14 cellular contexts compared by ENCODE assay signal in the genomic region with DNA sequence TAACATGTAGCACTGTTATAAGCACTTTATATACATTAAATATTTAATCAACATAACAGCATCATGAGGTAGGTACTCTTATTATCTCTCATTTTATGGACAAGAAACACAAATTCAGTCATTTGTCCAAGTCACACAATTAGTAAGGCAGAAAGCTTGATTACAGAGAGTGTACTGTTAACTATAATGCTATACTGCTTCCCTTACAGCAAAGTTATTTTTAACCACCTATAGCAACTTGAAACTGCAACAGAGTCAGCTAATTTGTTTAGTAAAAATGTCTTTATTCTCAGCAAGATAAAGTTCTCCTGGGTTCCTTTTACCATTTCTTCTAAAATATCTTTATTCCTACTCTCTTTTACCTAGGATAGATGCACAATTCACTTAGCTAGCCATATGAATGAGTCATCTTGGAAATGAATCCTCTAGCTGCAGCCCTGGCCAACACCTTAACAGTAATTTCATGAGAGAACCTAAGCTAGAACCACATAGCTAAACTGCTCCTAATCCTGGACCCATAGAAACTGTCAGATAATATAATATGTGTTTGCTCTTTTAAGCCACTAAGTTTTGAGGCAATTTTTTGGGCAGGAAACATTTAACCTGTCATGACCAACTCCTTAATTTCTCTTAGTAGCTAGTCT.
DNase-seq lines count a peak whose midpoint lies in the region; ATAC-seq and TF ChIP-seq lines count a peak whose summit lies in the region.
"Had no signal": no experiment of that assay in that cellular context is flagged by ENCODE, and none has a peak within 500 bp of the region (broad histone marks: within the 10 kb centered on the region; RNA-seq: fewer than 3 reads in every experiment).

No MANE protein-coding gene starts in this region.

- no peaks in the 10 kb centered on the region for H3K9me3 ChIP-seq in RWPE2 (ENCODE audit: severe bottlenecking)
- H3K9me3 ChIP-seq: testis had no signal

- peaks cover 8% of the 10 kb centered on the region for H3K36me3 ChIP-seq in RWPE2 (ENCODE audit: low read depth)

- intact Hi-C loops in sciatic nerve (cut with DNase I): no loop called here

- H3K27me3 ChIP-seq in RWPE2 (ENCODE audit: insufficient read depth, poor library complexity, severe bottlenecking): no peaks in the 10 kb centered on the region
- H3K27me3 ChIP-seq: testis had no signal

- DNase-seq in RWPE2 (ENCODE audit: low spot score): no peak
- DNase-seq in sciatic nerve (ENCODE audit: low spot score): no peak
- no peak for DNase-seq in DMS153 treated with DMSO at 0.1 percent for 48 hours (lab: John Stamatoyannopoulos, UW; ENCODE audit: unreplicated experiment)
- DNase-seq in GM19240 (ENCODE audit: insufficient read length, low spot score): no peak
- DNase-seq in nucleus accumbens (lab: John Stamatoyannopoulos, UW): no peak
- no peak for DNase-seq in stimulated activated naive CD4-positive, alpha-beta T cell (lab: John Stamatoyannopoulos, UW)
- DNase-seq: activated B cell treated with CpG ODN at 0.5 μM for 24 hours; activated gamma-delta T cell treated with Interleukin-2 at 50 U/mL for 16 hours; DMS79; NCI-H2081; stimulated activated CD4-positive, alpha-beta T cell treated with anti-CD3 and anti-CD28 coated beads, Interleukin-4, amount 100 ng/mL, for 1 hour; testis had no signal

- TF ChIP-seq CTCF in RWPE2 (IDR thresholded peaks at IDR 0.05; ENCODE audit: poor library complexity, severe bottlenecking): no peak

- H3K4me1 ChIP-seq in RWPE2 (ENCODE audit: insufficient read depth, poor library complexity, severe bottlenecking): no peaks in the 10 kb centered on the region
- H3K4me1 ChIP-seq: testis had no signal

- ATAC-seq in GM19035 (IDR thresholded peaks at IDR 0.05; ENCODE audit: unreplicated experiment) (peak; percentile 73), HG02763 (IDR thresholded peaks at IDR 0.05; ENCODE audit: unreplicated experiment) (peak; percentile 65), RWPE2 (ENCODE audit: low read depth) (peak; percentile 65; the same call in 2 of the 3 replicates), sciatic nerve (peak; percentile 17)

- no peak overlapping the region for H3K4me3 ChIP-seq in RWPE2 (ENCODE audit: severe bottlenecking)
- H3K4me3 ChIP-seq: testis had no signal

- no peak overlapping the region for H3K27ac ChIP-seq in RWPE2 (ENCODE audit: poor library complexity, severe bottlenecking)
- H3K27ac ChIP-seq: testis had no signal

Comparison
In these comparisons a context has a peak if more than half of its experiments do, and no peak if none do; other contexts are left out.
1. ATAC-seq: peak in every context shown above with its lines; median percentile 73 in GM19035; 65 in HG02763; 65 in RWPE2; 17 in sciatic nerve.